In the genomic region with DNA sequence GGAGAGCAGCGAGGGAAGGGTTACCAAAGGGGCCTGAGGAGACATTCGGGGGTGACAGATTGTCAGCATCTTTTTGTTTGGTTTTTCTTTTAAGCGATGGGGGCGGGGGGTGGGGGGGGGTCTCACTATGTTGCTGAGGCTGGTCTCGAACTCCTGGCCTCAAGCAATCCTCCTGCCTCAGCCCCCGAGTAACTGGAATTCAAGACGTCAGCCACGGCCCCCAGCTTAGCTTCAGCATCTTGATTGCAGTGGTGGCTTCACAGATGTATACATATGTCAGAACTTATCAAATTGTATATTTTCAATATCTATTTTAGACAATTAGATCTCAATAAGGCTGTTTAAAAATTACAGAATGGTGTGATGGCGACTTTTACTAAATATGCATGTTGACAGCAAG, we compare ENCODE assay signal across 14 cellular contexts. TPM values are rescaled to one million over a fixed set of nuclear protein-coding genes. Genes with fewer than 3 reads are reported as not detected.
DNase-seq lines count a peak whose midpoint lies in the region; ATAC-seq and TF ChIP-seq lines count a peak whose summit lies in the region.
"Had no signal": no experiment of that assay in that cellular context is flagged by ENCODE, and none has a peak within 500 bp of the region (broad histone marks: within the 10 kb centered on the region; RNA-seq: fewer than 3 reads in every experiment).

No MANE protein-coding gene starts in this region.

- H3K27me3 ChIP-seq in BLaER1 treated with 17β-estradiol and CSF1 and Interleukin-3, amounts not matched to agents 10 nM and 100 nM = no peaks in the 10 kb centered on the region

- no peak for ATAC-seq in naive B cell (ENCODE audit: low read depth in 2 of 2)
- ATAC-seq in HG02973 (IDR thresholded peaks at IDR 0.05; ENCODE audit: unreplicated experiment) = no peak

- H3K36me3 Mint-ChIP-seq in activated naive CD8-positive, alpha-beta T cell treated with anti-CD3 and anti-CD28 coated beads for 36 hours = no peaks in the 10 kb centered on the region
- H3K36me3 Mint-ChIP-seq in naive B cell = no peaks in the 10 kb centered on the region

- H3K9me3 Mint-ChIP-seq in activated naive CD8-positive, alpha-beta T cell treated with anti-CD3 and anti-CD28 coated beads for 36 hours = no peaks in the 10 kb centered on the region
- H3K9me3 Mint-ChIP-seq in naive B cell = no peaks in the 10 kb centered on the region

- H3K27ac Mint-ChIP-seq in activated naive CD8-positive, alpha-beta T cell treated with anti-CD3 and anti-CD28 coated beads for 36 hours = peak overlapping the region; percentile 99
- peak overlapping the region in 3 of 6 donors; percentile 12 to 87 (median 75) for H3K27ac Mint-ChIP-seq in naive B cell

- H3K4me1 ChIP-seq in BLaER1 treated with 17β-estradiol and CSF1 and Interleukin-3, amounts not matched to agents 10 nM and 100 nM = peaks cover 45 to 61% (median 56%) of the 10 kb centered on the region in 10 experiments

- DNase-seq in activated naive CD8-positive, alpha-beta T cell treated with anti-CD3 and anti-CD28 coated beads for 36 hours = no peak
- no peak for DNase-seq in naive B cell
- no peak for DNase-seq in DMS 273 treated with DMSO at 0.1 percent for 48 hours (lab: John Stamatoyannopoulos, UW)
- DNase-seq in OCI-M1 (lab: John Stamatoyannopoulos, UW) = no peak
- DNase-seq in EL = no peak
- DNase-seq: foreskin melanocyte, NCI-H1417 treated with DMSO at 0.1 percent for 48 hours, NCI-H526, SIG-M5 had no signal

- H3K9ac ChIP-seq in BLaER1 treated with 17β-estradiol and CSF1 and Interleukin-3, amounts not matched to agents 10 nM and 100 nM = peak overlapping the region; percentile 7 to 68 (median 54); a peak in 16 of 22 replicates

- peak overlapping the region in 1 of 10 experiments; percentile 53; a peak in 2 of 20 replicates for H3K4me3 ChIP-seq in BLaER1 treated with 17β-estradiol and CSF1 and Interleukin-3, amounts not matched to agents 10 nM and 100 nM

- H3K4me3 Mint-ChIP-seq in activated naive CD8-positive, alpha-beta T cell treated with anti-CD3 and anti-CD28 coated beads for 36 hours = peak overlapping the region; percentile 71
- peak overlapping the region in 5 of 8 donors; percentile 76 to 88 (median 83) for H3K4me3 Mint-ChIP-seq in naive B cell

- no peaks in the 10 kb centered on the region for H4K20me1 ChIP-seq in BLaER1 treated with 17β-estradiol and CSF1 and Interleukin-3, amounts not matched to agents 10 nM and 100 nM

- TF ChIP-seq POLR2A in GM18951 (IDR thresholded peaks at IDR 0.05; ENCODE audit: extremely low read depth, insufficient read depth, insufficient read length) = peak; percentile 5

- peak overlapping the region; percentile 38 to 81 (median 66); a peak in 21 of 22 replicates for H3K27ac ChIP-seq in BLaER1 treated with 17β-estradiol and CSF1 and Interleukin-3, amounts not matched to agents 10 nM and 100 nM
- H3K27ac ChIP-seq: VCaP had no signal

- peak overlapping the region; percentile 71 to 91 (median 84) for H3K4me2 ChIP-seq in BLaER1 treated with 17β-estradiol and CSF1 and Interleukin-3, amounts not matched to agents 10 nM and 100 nM

- H3K36me3 ChIP-seq in BLaER1 treated with 17β-estradiol and CSF1 and Interleukin-3, amounts not matched to agents 10 nM and 100 nM = no peaks in the 10 kb centered on the region

- H3K27me3 Mint-ChIP-seq in activated naive CD8-positive, alpha-beta T cell treated with anti-CD3 and anti-CD28 coated beads for 36 hours = no peaks in the 10 kb centered on the region
- no peaks in the 10 kb centered on the region for H3K27me3 Mint-ChIP-seq in naive B cell

- peaks cover 46% of the 10 kb centered on the region for H3K4me1 Mint-ChIP-seq in activated naive CD8-positive, alpha-beta T cell treated with anti-CD3 and anti-CD28 coated beads for 36 hours
- H3K4me1 Mint-ChIP-seq in naive B cell = peaks cover 17 to 27% (median 19%) of the 10 kb centered on the region in 3 donors

- H3K9me3 ChIP-seq in BLaER1 treated with 17β-estradiol and CSF1 and Interleukin-3, amounts not matched to agents 10 nM and 100 nM (replicated peaks in 1 of 11) = peaks cover 0 to 23% (median 11%) of the 10 kb centered on the region in 11 experiments; a peak in 15 of 22 replicates

- in situ Hi-C loops in GM18951 (cut with MboI; ENCODE audit: low sequenced_read_pairs, unreplicated experiment) = no loop called here

RNA-seq across cellular contexts. Expression of a gene that starts 30.9 kb away (rescaled TPM):
- not detected for total RNA-seq in activated naive CD8-positive, alpha-beta T cell treated with anti-CD3 and anti-CD28 coated beads for 36 hours
- polyA plus RNA-seq in naive B cell (ENCODE audit: low read depth in 6 of 6) = 10 to 100 TPM in 5 of 6 donors, 1 to 10 TPM in 1; 4.7 to 39.3 (median 13.1) TPM
- total RNA-seq: dermis microvascular lymphatic vessel endothelial cell had no signal

RNA-seq across cellular contexts. Expression of a gene that starts 36.0 kb away (rescaled TPM):
- total RNA-seq in activated naive CD8-positive, alpha-beta T cell treated with anti-CD3 and anti-CD28 coated beads for 36 hours = not detected
- polyA plus RNA-seq in naive B cell (ENCODE audit: low read depth in 6 of 6) = 1 to 10 TPM in 1 of 6 donors, under 1 TPM in 1, not detected in 4; 0.78 to 1.4 TPM
- total RNA-seq: dermis microvascular lymphatic vessel endothelial cell had no signal
